ENCODE assay signal across 11 cellular contexts in the genomic region with DNA sequence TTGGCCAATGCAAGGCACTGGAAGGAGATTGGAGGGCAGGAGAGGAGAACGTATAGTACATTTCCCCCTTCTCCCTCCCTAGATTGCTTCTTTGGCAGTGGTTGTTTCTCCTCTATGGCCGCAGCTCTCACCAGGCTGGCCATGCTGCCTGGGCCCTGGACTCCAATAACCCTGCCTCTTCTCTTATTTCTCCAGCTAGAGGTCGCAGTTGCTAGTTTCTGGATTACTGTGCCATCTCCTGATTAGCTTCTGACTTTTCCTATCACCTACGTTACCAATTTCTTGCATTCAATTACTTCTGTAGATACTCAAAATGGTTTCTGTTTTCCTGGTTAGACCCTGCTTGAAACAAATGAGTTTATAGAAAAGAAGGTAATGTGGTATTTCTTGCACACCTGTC. TPM values are rescaled to one million over a fixed set of nuclear protein-coding genes. Genes with fewer than 3 reads are reported as not detected.
DNase-seq lines count a peak whose midpoint lies in the region; TF ChIP-seq lines count a peak whose summit lies in the region.
"Had no signal": no experiment of that assay in that cellular context is flagged by ENCODE, and none has a peak within 500 bp of the region (broad histone marks: within the 10 kb centered on the region; RNA-seq: fewer than 3 reads in every experiment).

No MANE protein-coding gene starts in this region.

- H3K27me3 ChIP-seq in colonic mucosa (no peaks in the 10 kb centered on the region), neuronal stem cell (ENCODE audit: control insufficient read depth in 3 of 3, insufficient read depth in 3 of 3, low read depth in 1 of 3, low read length in 3 of 3) (no peaks in the 10 kb centered on the region), spleen (replicated peaks in 1 of 7) (no peaks in the 10 kb centered on the region)

- H3K4me1 ChIP-seq in colonic mucosa: peaks cover 11% of the 10 kb centered on the region
- peaks cover 2 to 5% of the 10 kb centered on the region in 2 donors for H3K4me1 ChIP-seq in neuronal stem cell (ENCODE audit: control insufficient read depth in 2 of 2, insufficient read depth in 1 of 2, low read depth in 1 of 2, low read length in 2 of 2)
- H3K4me1 ChIP-seq in spleen: peaks cover 0 to 29% (median 18%) of the 10 kb centered on the region in 6 donors

- no peak overlapping the region for H2AK5ac ChIP-seq in neuronal stem cell (ENCODE audit: low read depth, low read length)

- H3K14ac ChIP-seq in neuronal stem cell (ENCODE audit: low read length): no peak overlapping the region

- peaks cover 6% of the 10 kb centered on the region for H3K79me1 ChIP-seq in neuronal stem cell (ENCODE audit: low read depth, low read length)

- H3K36me3 ChIP-seq in colonic mucosa (no peaks in the 10 kb centered on the region), neuronal stem cell (replicated peaks in 1 of 2; ENCODE audit: control insufficient read depth in 2 of 2, insufficient read depth in 2 of 2, low read length in 2 of 2) (no peaks in the 10 kb centered on the region), spleen (no peaks in the 10 kb centered on the region)

- no peak overlapping the region for H2BK15ac ChIP-seq in neuronal stem cell (ENCODE audit: low read length)

- no peak for TF ChIP-seq POLR2A in spleen (IDR thresholded peaks at IDR 0.05)

- DNase-seq in ELF-1 (ENCODE audit: low read depth, low spot score) (peak; percentile 8), HT-29 (ENCODE audit: low spot score) (peak; percentile 29), colonic mucosa (no peak), neuronal stem cell (ENCODE audit: low spot score) (no peak), DMS79 treated with DMSO at 0.1 percent for 48 hours (lab: John Stamatoyannopoulos, UW) (no peak), DMS 273 treated with DMSO at 0.1 percent for 48 hours (lab: John Stamatoyannopoulos, UW) (no peak), spleen (no peak)
- DNase-seq: activated CD4-positive, alpha-beta T cell treated with anti-CD3 and anti-CD28 coated beads, Interleukin-2, amount 10 ng/mL, durations not matched to agents 7 days and 5 days; NCI-H1930; retina; T-helper 17 cell had no signal

- WGBS in neuronal stem cell (ENCODE audit: extremely low coverage in 2 of 2, insufficient read length in 2 of 2, insufficient replicate concordance in 1 of 2), 2 donors: no CpG with 5 or more reads among the region's 4 CpGs
- WGBS in spleen, 5 donors: 79 to 94% (median 84%) methylated on average over 4 of the region's 4 CpGs

- intact Hi-C loops in colonic mucosa (cut with DNase I): no loop called here
- intact Hi-C loops in spleen (cut with DNase I; ENCODE audit: low total_unique reads): no loop called here

- no peak overlapping the region for H4K8ac ChIP-seq in neuronal stem cell (ENCODE audit: low read depth, low read length)

- H3K4me2 ChIP-seq in neuronal stem cell (ENCODE audit: insufficient read depth, low read length, poor library complexity, severe bottlenecking): no peak overlapping the region

- H2BK120ac ChIP-seq in neuronal stem cell (ENCODE audit: low read depth, low read length): no peak overlapping the region

- H2BK5ac ChIP-seq in neuronal stem cell (ENCODE audit: low read length): no peak overlapping the region

- no peak overlapping the region for H2BK12ac ChIP-seq in neuronal stem cell (ENCODE audit: low read length)

- H3K9me3 ChIP-seq in colonic mucosa (no peaks in the 10 kb centered on the region), neuronal stem cell (replicated peaks in 1 of 2; ENCODE audit: control insufficient read depth in 2 of 2, insufficient read depth in 1 of 2, low read depth in 1 of 2, low read length in 2 of 2) (no peaks in the 10 kb centered on the region), spleen (no peaks in the 10 kb centered on the region)

- no peak overlapping the region for H3K4ac ChIP-seq in neuronal stem cell (ENCODE audit: low read length)

- H3K9ac ChIP-seq in colonic mucosa (ENCODE audit: low read depth in 2 of 2, low read length in 2 of 2) (peak overlapping the region in 1 of 2 donors; percentile 29), neuronal stem cell (ENCODE audit: low read depth, low read length, poor library complexity) (no peak overlapping the region)

- no peak for TF ChIP-seq CTCF in colonic mucosa (IDR thresholded peaks at IDR 0.05)
- no peak for TF ChIP-seq CTCF in spleen (IDR thresholded peaks at IDR 0.05 in 8 of 11, conservative IDR thresholded peaks at IDR 0.05 in 3 of 11)

- H3K18ac ChIP-seq in neuronal stem cell (ENCODE audit: low read length): peak overlapping the region; percentile 25

- no peak overlapping the region for H3K23ac ChIP-seq in neuronal stem cell (ENCODE audit: low read depth, low read length, poor library complexity)

- H3K4me3 ChIP-seq in colonic mucosa (no peak overlapping the region), neuronal stem cell (ENCODE audit: low read length in 2 of 2) (no peak overlapping the region), spleen (no peak overlapping the region)

- no peak overlapping the region for H2AFZ ChIP-seq in neuronal stem cell (ENCODE audit: low read length)

- no peak overlapping the region for H4K91ac ChIP-seq in neuronal stem cell (ENCODE audit: low read depth, low read length, poor library complexity)

- H3K27ac ChIP-seq in colonic mucosa: peak overlapping the region; percentile 29
- H3K27ac ChIP-seq in neuronal stem cell (replicated peaks; ENCODE audit: low read length): no peak overlapping the region
- peak overlapping the region in 1 of 8 donors; percentile 13 for H3K27ac ChIP-seq in spleen

RNA-seq across cellular contexts. Expression of a gene that starts 2.4 kb away (rescaled TPM):
- total RNA-seq in HT-29 (2014; rRNA removed; shearing (Covaris generic)): 9.2 and 11.2 TPM in 2 replicates
- total RNA-seq in colonic mucosa (10 to 100 TPM; 48.2 to 53.1 TPM), spleen (10 to 100 TPM in 1 of 7 donors, 1 to 10 TPM in 6; 3.0 to 11.7 (median 4.1) TPM)
- 14.8 TPM for polyA plus RNA-seq in neuronal stem cell (2013, experiment 1 of 2)
- polyA plus RNA-seq in neuronal stem cell (2013, experiment 2 of 2): 14.6 TPM
- 1 to 10 TPM; 1.5 to 3.6 (median 2.4) TPM for polyA plus RNA-seq in spleen

Comparison
In these comparisons a context has a peak if more than half of its experiments do, and no peak if none do; other contexts are left out.
1. DNase-seq: peak in ELF-1 (single experiment) and HT-29 (single experiment); none in colonic mucosa (single experiment), neuronal stem cell (single experiment), DMS79 treated with DMSO at 0.1 percent for 48 hours (single experiment), DMS 273 treated with DMSO at 0.1 percent for 48 hours (single experiment) and spleen (single experiment).